ENCODE assay signal across 8 cellular contexts in the genomic region with DNA sequence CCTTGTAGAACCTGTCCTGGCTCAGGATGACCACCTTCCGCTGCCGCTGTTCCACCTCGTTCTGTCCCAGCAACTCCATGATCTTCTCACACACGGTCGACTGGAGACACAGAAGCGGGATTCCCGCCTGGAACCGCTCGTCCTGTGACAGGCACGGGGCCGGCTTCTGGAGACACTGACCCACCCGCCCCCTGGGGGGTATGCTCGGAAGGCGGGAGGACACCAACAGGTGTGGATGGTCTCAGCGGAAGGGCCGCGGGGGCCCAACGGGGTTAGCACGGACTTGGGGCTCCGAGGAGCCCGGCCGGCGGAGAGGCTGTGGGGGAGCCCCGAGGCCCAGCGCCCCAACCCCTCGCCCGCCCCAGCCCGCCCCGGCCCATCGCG. TPM values are rescaled to one million over a fixed set of nuclear protein-coding genes. Genes with fewer than 3 reads are reported as not detected.
DNase-seq lines count a peak whose midpoint lies in the region; ATAC-seq and TF ChIP-seq lines count a peak whose summit lies in the region.

No MANE protein-coding gene starts in this region.

- H4K20me1 ChIP-seq in DND-41 (ENCODE audit: insufficient read depth, low read length) (peaks cover 15% of the 10 kb centered on the region; the same call in 1 of the 2 replicates), osteoblast (ENCODE audit: insufficient read depth, low read length) (peaks cover 6% of the 10 kb centered on the region)

- DNase-seq in DND-41 (peak; percentile 22), fibroblast of the aortic adventitia (ENCODE audit: low read depth) (peak; percentile 10), osteoblast (ENCODE audit: insufficient read length, low spot score, missing footprints) (peak; percentile 97), globus pallidus (ENCODE audit: low spot score) (no peak)
- DNase-seq in stimulated activated naive CD4-positive, alpha-beta T cell (lab: John Stamatoyannopoulos, UW), result no peak

- H3K4me3 ChIP-seq in DND-41 (ENCODE audit: low read depth in 1 of 2, low read length in 2 of 2) (peak overlapping the region; percentile 59 to 75; a peak in 3 of 4 replicates), fibroblast of the aortic adventitia (ENCODE audit: low read depth, low read length) (peak overlapping the region; percentile 80), osteoblast (ENCODE audit: insufficient read depth, low read length) (peak overlapping the region; percentile 85)

- H3K4me1 ChIP-seq in DND-41 (ENCODE audit: insufficient read depth, low read length), result peaks cover 33% of the 10 kb centered on the region
- peaks cover 7% of the 10 kb centered on the region for H3K4me1 ChIP-seq in osteoblast (ENCODE audit: insufficient read depth, low read length)

- peak overlapping the region; percentile 69 for H3K4me2 ChIP-seq in DND-41 (ENCODE audit: insufficient read depth, low read length)
- H3K4me2 ChIP-seq in osteoblast (ENCODE audit: insufficient read depth, low read length), result peak overlapping the region; percentile 94

- H3K9me3 ChIP-seq in DND-41 (ENCODE audit: insufficient read depth, low read length, severe bottlenecking) (no peaks in the 10 kb centered on the region), osteoblast (ENCODE audit: low read depth, low read length) (no peaks in the 10 kb centered on the region)

- H3K36me3 ChIP-seq in DND-41 (ENCODE audit: insufficient read depth, low read length) (peaks cover 47% of the 10 kb centered on the region), osteoblast (ENCODE audit: insufficient read depth, low read length) (peaks cover 26% of the 10 kb centered on the region)

- H3K79me2 ChIP-seq in DND-41 (ENCODE audit: insufficient read depth, low read length), result peaks cover 25% of the 10 kb centered on the region
- H3K79me2 ChIP-seq in osteoblast (ENCODE audit: insufficient read depth, low read length), result peaks cover 17% of the 10 kb centered on the region

- H2AFZ ChIP-seq in DND-41 (ENCODE audit: low read depth, low read length) (peak overlapping the region; percentile 86), osteoblast (ENCODE audit: low read length) (peak overlapping the region; percentile 63)

- TF ChIP-seq CTCF in DND-41 (IDR thresholded peaks at IDR 0.05; ENCODE audit: borderline replicate concordance, extremely low read depth, low read length, poor library complexity, severe bottlenecking) (peak; percentile 28), VCaP (conservative IDR thresholded peaks at IDR 0.05) (0 out of 2 replicates have a peak, but pooled peaks have one; percentile 22), fibroblast of the aortic adventitia (IDR thresholded peaks at IDR 0.05; ENCODE audit: insufficient read depth, low read length) (no peak), osteoblast (IDR thresholded peaks at IDR 0.05; ENCODE audit: extremely low read depth, low read depth, low read length) (no peak)

- peak; percentile 17; the same call in 2 of the 3 replicates for ATAC-seq in DND-41 (ENCODE audit: insufficient read depth, low read depth)
- peak; percentile 19 for ATAC-seq in GM19328 (IDR thresholded peaks at IDR 0.05; ENCODE audit: unreplicated experiment)
- peak; percentile 21 for ATAC-seq in HG03571 (IDR thresholded peaks at IDR 0.05; ENCODE audit: unreplicated experiment)

- H3K27me3 ChIP-seq in DND-41 (ENCODE audit: insufficient read depth, low read length, poor library complexity), result no peaks in the 10 kb centered on the region
- H3K27me3 ChIP-seq in osteoblast (ENCODE audit: insufficient read depth, low read length), result no peaks in the 10 kb centered on the region

- H3K27ac ChIP-seq in DND-41 (ENCODE audit: low read length), result peak overlapping the region; percentile 38
- H3K27ac ChIP-seq in VCaP, result peak overlapping the region; percentile 86
- peak overlapping the region; percentile 56 for H3K27ac ChIP-seq in osteoblast (ENCODE audit: low read depth, low read length)

- peak overlapping the region; percentile 60 for H3K9ac ChIP-seq in DND-41 (ENCODE audit: low read depth, low read length)

RNA-seq across cellular contexts. Expression of a gene that starts 0.5 kb away (rescaled TPM):
- total RNA-seq in fibroblast of the aortic adventitia (ENCODE audit: low replicate concordance) (18.5 and 24.6 TPM in 2 replicates), osteoblast (19.5 and 22.4 TPM in 2 replicates)

RNA-seq across cellular contexts. Expression of a gene that starts 14.8 kb away (rescaled TPM):
- not detected in 2 replicates for total RNA-seq in fibroblast of the aortic adventitia (ENCODE audit: low replicate concordance)
- total RNA-seq in osteoblast, result not detected in 2 replicates

RNA-seq across cellular contexts. Expression of a gene that starts 27.8 kb away (rescaled TPM):
- total RNA-seq in fibroblast of the aortic adventitia (ENCODE audit: low replicate concordance), result 24.2 and 98.5 TPM in 2 replicates
- 32.6 and 33.9 TPM in 2 replicates for total RNA-seq in osteoblast

Comparison
In these comparisons a context has a peak if more than half of its experiments do, and no peak if none do; other contexts are left out.
1. DNase-seq: peak in DND-41 (single experiment), fibroblast of the aortic adventitia (single experiment) and osteoblast (single experiment); none in globus pallidus (single experiment) and stimulated activated naive CD4-positive, alpha-beta T cell (0 of 6).
2. CTCF ChIP-seq: peak in DND-41 (single experiment) and VCaP (single experiment); none in fibroblast of the aortic adventitia (single experiment) and osteoblast (single experiment).
3. Peak in every context shown above with its lines, with median percentiles within 50 percentile points of each other: ATAC-seq, H3K27ac ChIP-seq and H3K4me3 ChIP-seq.